In the genomic region with DNA sequence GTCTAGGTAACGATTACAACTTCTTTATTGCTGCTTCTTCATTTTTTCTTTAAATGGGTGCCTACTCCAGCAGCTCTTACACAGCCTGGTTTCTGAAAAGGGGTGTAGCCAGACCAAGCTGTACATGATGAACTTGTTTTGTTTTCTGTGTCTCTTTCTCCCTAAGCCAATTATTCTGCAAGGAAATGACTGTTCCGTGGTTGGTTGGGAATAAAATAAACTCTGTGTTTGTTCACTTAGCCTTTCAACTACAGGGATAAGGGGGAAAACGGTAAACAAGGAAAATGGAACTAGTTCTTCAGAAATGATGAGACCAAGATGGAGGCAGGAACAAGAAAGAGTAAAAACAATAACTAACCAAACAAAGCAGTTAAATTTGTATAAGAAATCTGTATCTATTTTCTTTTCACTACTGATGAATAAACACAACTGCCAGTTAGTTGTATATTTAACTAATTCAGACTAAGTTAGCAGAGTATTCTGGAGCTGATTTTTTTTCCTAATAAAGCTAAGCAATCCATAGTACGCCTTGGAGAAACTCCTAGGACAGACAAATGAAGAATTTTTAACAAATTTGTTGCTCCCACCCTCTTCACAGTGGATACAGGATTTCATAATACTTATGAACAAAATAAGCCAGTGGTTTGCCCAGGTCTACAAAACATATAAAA, we compare ENCODE assay signal across 12 cellular contexts. TPM values are rescaled to one million over a fixed set of nuclear protein-coding genes. Genes with fewer than 3 reads are reported as not detected.
DNase-seq lines count a peak whose midpoint lies in the region; ATAC-seq, FAIRE-seq and TF ChIP-seq lines count a peak whose summit lies in the region.
"Had no signal": no experiment of that assay in that cellular context is flagged by ENCODE, and none has a peak within 500 bp of the region (broad histone marks: within the 10 kb centered on the region; RNA-seq: fewer than 3 reads in every experiment).

A gene with protein sequence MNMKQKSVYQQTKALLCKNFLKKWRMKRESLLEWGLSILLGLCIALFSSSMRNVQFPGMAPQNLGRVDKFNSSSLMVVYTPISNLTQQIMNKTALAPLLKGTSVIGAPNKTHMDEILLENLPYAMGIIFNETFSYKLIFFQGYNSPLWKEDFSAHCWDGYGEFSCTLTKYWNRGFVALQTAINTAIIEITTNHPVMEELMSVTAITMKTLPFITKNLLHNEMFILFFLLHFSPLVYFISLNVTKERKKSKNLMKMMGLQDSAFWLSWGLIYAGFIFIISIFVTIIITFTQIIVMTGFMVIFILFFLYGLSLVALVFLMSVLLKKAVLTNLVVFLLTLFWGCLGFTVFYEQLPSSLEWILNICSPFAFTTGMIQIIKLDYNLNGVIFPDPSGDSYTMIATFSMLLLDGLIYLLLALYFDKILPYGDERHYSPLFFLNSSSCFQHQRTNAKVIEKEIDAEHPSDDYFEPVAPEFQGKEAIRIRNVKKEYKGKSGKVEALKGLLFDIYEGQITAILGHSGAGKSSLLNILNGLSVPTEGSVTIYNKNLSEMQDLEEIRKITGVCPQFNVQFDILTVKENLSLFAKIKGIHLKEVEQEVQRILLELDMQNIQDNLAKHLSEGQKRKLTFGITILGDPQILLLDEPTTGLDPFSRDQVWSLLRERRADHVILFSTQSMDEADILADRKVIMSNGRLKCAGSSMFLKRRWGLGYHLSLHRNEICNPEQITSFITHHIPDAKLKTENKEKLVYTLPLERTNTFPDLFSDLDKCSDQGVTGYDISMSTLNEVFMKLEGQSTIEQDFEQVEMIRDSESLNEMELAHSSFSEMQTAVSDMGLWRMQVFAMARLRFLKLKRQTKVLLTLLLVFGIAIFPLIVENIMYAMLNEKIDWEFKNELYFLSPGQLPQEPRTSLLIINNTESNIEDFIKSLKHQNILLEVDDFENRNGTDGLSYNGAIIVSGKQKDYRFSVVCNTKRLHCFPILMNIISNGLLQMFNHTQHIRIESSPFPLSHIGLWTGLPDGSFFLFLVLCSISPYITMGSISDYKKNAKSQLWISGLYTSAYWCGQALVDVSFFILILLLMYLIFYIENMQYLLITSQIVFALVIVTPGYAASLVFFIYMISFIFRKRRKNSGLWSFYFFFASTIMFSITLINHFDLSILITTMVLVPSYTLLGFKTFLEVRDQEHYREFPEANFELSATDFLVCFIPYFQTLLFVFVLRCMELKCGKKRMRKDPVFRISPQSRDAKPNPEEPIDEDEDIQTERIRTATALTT (N-terminal part only) (minus strand): TSS at position 94 of the 671 bp plus-strand sequence. CDS start 1,192 bp downstream, outside the sequence.

- TSS peak; percentile 33 for BruUV-seq in MCF 10A (replicated peaks; lab: Mats Ljungman, UMichigan)

- H3K36me3 ChIP-seq in GM23338 (ENCODE audit: insufficient read depth) (no peaks in the 10 kb centered on the region), small intestine (ENCODE audit: control insufficient read depth in 2 of 2, insufficient read depth in 2 of 2, low read length in 2 of 2) (no peaks in the 10 kb centered on the region)

- peaks cover 5% of the 10 kb centered on the region; the same call in 1 of the 2 replicates for H3K9me2 ChIP-seq in GM23338 (ENCODE audit: insufficient read depth)

- H2AFZ ChIP-seq in GM23338, result peak within 1 kb of the TSS; percentile 34; the same call in 1 of the 2 replicates

- POLR2A ChIA-PET in MCF 10A (lab: Yijun Ruan, JAX), result interaction anchor here (0.9 to 2.6 kb wide), 9 partner anchors 9 to 443 kb away, joined by 3 to 12 read pairs (median 8); partner anchors contain the start of gene ABCA5

- H3K27ac ChIP-seq in GM23338 (ENCODE audit: low read depth) (no peak within 1 kb of the TSS), small intestine (ENCODE audit: low read depth in 1 of 2, low read length in 1 of 2) (peak within 1 kb of the TSS in 1 of 2 donors; percentile 31)

- CTCF ChIA-PET in MCF 10A (lab: Yijun Ruan, JAX), result no interaction called here

- 51 to 64% (median 55%) methylated on average over 4 of the region's 4 CpGs for WGBS in small intestine, 3 donors

- H3F3A ChIP-seq in GM23338 (replicated peaks; ENCODE audit: low read depth), result no peaks in the 10 kb centered on the region

- intact Hi-C loops in MCF 10A (cut with micrococcal nuclease) (loop anchor here (1.0 kb wide), 2 partner anchors 33 to 93 kb away; no protein-coding TSS in a partner anchor), left colon (cut with DNase I, micrococcal nuclease) (no loop called here)

- no peaks in the 10 kb centered on the region for H3K36me3 Mint-ChIP-seq in GM23338 (ENCODE audit: low read depth)
- peaks cover 8% of the 10 kb centered on the region for H3K36me3 Mint-ChIP-seq in MCF 10A (ENCODE audit: insufficient read depth, unreplicated experiment)
- H3K36me3 Mint-ChIP-seq in stimulated activated effector memory CD8-positive, alpha-beta T cell treated with anti-CD3 and anti-CD28 coated beads, Interleukin-12 subunit alpha, Interleukin-12 subunit beta, amount 100 ng/mL, for 72 hours, result no peaks in the 10 kb centered on the region

- H3K9me3 ChIP-seq in small intestine (ENCODE audit: control insufficient read depth, low read depth), result no peaks in the 10 kb centered on the region

- DNase-seq in GM23338 (ENCODE audit: low spot score), result no peak
- DNase-seq in MCF 10A (ENCODE audit: unreplicated experiment), result peak; percentile 70
- DNase-seq in left colon, result no peak
- DNase-seq in small intestine, result peak; percentile 2
- no peak for DNase-seq in stimulated activated effector memory CD8-positive, alpha-beta T cell treated with anti-CD3 and anti-CD28 coated beads, Interleukin-12 subunit alpha, Interleukin-12 subunit beta, amount 100 ng/mL, for 72 hours (ENCODE audit: low spot score in 2 of 2)
- DNase-seq in GM20000 (ENCODE audit: low spot score), result no peak
- DNase-seq in stimulated activated naive CD8-positive, alpha-beta T cell treated with anti-CD3 and anti-CD28 coated beads, Interleukin-15, amount 100 ng/mL, for 72 hours, result no peak
- no peak for DNase-seq in kidney tubule cell (ENCODE audit: low spot score)
- DNase-seq: DND-41, naive B cell had no signal

- no peaks in the 10 kb centered on the region for H4K20me1 ChIP-seq in GM23338 (replicated peaks; ENCODE audit: insufficient read depth)

- ATAC-seq in GM23338 (no peak), left colon (peak; percentile 32)
- ATAC-seq in stimulated activated effector memory CD8-positive, alpha-beta T cell treated with anti-CD3 and anti-CD28 coated beads, Interleukin-12 subunit alpha, Interleukin-12 subunit beta, amount 100 ng/mL, for 72 hours, result no peak
- ATAC-seq in stimulated activated naive CD8-positive, alpha-beta T cell treated with anti-CD3 and anti-CD28 coated beads, Interleukin-15, amount 100 ng/mL, for 72 hours, result no peak

- H3K27ac Mint-ChIP-seq in GM23338, result no peak within 1 kb of the TSS
- H3K27ac Mint-ChIP-seq in MCF 10A (ENCODE audit: low read depth, unreplicated experiment), result peak within 1 kb of the TSS; percentile 97
- no peak within 1 kb of the TSS for H3K27ac Mint-ChIP-seq in stimulated activated effector memory CD8-positive, alpha-beta T cell treated with anti-CD3 and anti-CD28 coated beads, Interleukin-12 subunit alpha, Interleukin-12 subunit beta, amount 100 ng/mL, for 72 hours
- no peak within 1 kb of the TSS for H3K27ac Mint-ChIP-seq in stimulated activated naive CD8-positive, alpha-beta T cell treated with anti-CD3 and anti-CD28 coated beads, Interleukin-15, amount 100 ng/mL, for 72 hours
- H3K27ac Mint-ChIP-seq: activated naive CD8-positive, alpha-beta T cell; stimulated activated naive CD8-positive, alpha-beta T cell treated with anti-CD3 and anti-CD28 coated beads, Interleukin-15, Interleukin-2, amounts not matched to agents 100 ng/mL and 50 ng/mL, for 24 hours had no signal

- H3K4me2 ChIP-seq in GM23338, result no peak within 1 kb of the TSS

- no peaks in the 10 kb centered on the region for H3K4me1 Mint-ChIP-seq in GM23338
- H3K4me1 Mint-ChIP-seq in MCF 10A (ENCODE audit: insufficient read depth, unreplicated experiment), result peaks cover 38% of the 10 kb centered on the region
- H3K4me1 Mint-ChIP-seq in stimulated activated effector memory CD8-positive, alpha-beta T cell treated with anti-CD3 and anti-CD28 coated beads, Interleukin-12 subunit alpha, Interleukin-12 subunit beta, amount 100 ng/mL, for 72 hours, result no peaks in the 10 kb centered on the region
- no peaks in the 10 kb centered on the region for H3K4me1 Mint-ChIP-seq in stimulated activated naive CD8-positive, alpha-beta T cell treated with anti-CD3 and anti-CD28 coated beads, Interleukin-15, amount 100 ng/mL, for 72 hours

- H3K27me3 Mint-ChIP-seq in GM23338 (ENCODE audit: insufficient read depth, low read depth, poor library complexity), result no peaks in the 10 kb centered on the region
- no peaks in the 10 kb centered on the region for H3K27me3 Mint-ChIP-seq in MCF 10A (ENCODE audit: insufficient read depth, unreplicated experiment)
- H3K27me3 Mint-ChIP-seq in stimulated activated naive CD8-positive, alpha-beta T cell treated with anti-CD3 and anti-CD28 coated beads, Interleukin-15, amount 100 ng/mL, for 72 hours, result peaks cover 7% of the 10 kb centered on the region
- H3K27me3 Mint-ChIP-seq: naive B cell had no signal

- FAIRE-seq in small intestine (lab: Jason Lieb, UNC), result no peak

- H3K79me2 ChIP-seq in GM23338 (replicated peaks; ENCODE audit: insufficient read depth), result no peaks in the 10 kb centered on the region

- H3K9me3 Mint-ChIP-seq in GM23338, result no peaks in the 10 kb centered on the region
- peaks cover 16% of the 10 kb centered on the region for H3K9me3 Mint-ChIP-seq in MCF 10A (ENCODE audit: unreplicated experiment)
- no peaks in the 10 kb centered on the region for H3K9me3 Mint-ChIP-seq in stimulated activated effector memory CD8-positive, alpha-beta T cell treated with anti-CD3 and anti-CD28 coated beads, Interleukin-12 subunit alpha, Interleukin-12 subunit beta, amount 100 ng/mL, for 72 hours
- H3K9me3 Mint-ChIP-seq in stimulated activated naive CD8-positive, alpha-beta T cell treated with anti-CD3 and anti-CD28 coated beads, Interleukin-15, amount 100 ng/mL, for 72 hours, result no peaks in the 10 kb centered on the region

- H3K4me1 ChIP-seq in GM23338 (ENCODE audit: insufficient read depth) (no peaks in the 10 kb centered on the region), small intestine (ENCODE audit: control insufficient read depth in 2 of 2, insufficient read depth in 1 of 2, low read depth in 1 of 2, low read length in 1 of 2) (no peaks in the 10 kb centered on the region)

- no peak within 1 kb of the TSS for H3K4me3 Mint-ChIP-seq in GM23338
- H3K4me3 Mint-ChIP-seq in MCF 10A (ENCODE audit: unreplicated experiment), result peak within 1 kb of the TSS; percentile 77
- H3K4me3 Mint-ChIP-seq in stimulated activated effector memory CD8-positive, alpha-beta T cell treated with anti-CD3 and anti-CD28 coated beads, Interleukin-12 subunit alpha, Interleukin-12 subunit beta, amount 100 ng/mL, for 72 hours, result no peak within 1 kb of the TSS
- H3K4me3 Mint-ChIP-seq in stimulated activated naive CD8-positive, alpha-beta T cell treated with anti-CD3 and anti-CD28 coated beads, Interleukin-15, amount 100 ng/mL, for 72 hours, result no peak within 1 kb of the TSS
- H3K4me3 Mint-ChIP-seq: activated naive CD8-positive, alpha-beta T cell; naive B cell; stimulated activated naive CD8-positive, alpha-beta T cell treated with anti-CD3 and anti-CD28 coated beads, Interleukin-15, Interleukin-2, amounts not matched to agents 100 ng/mL and 50 ng/mL, for 24 hours had no signal

- H3K27me3 ChIP-seq in GM23338 (ENCODE audit: insufficient read depth) (no peaks in the 10 kb centered on the region), small intestine (ENCODE audit: control insufficient read depth in 2 of 2, insufficient read depth in 2 of 2, low read length in 2 of 2) (no peaks in the 10 kb centered on the region)

- H3K4me3 ChIP-seq in GM23338 (no peak within 1 kb of the TSS), small intestine (ENCODE audit: low read depth in 1 of 2, low read length in 2 of 2) (no peak within 1 kb of the TSS)

- no peak for TF ChIP-seq CTCF in GM23338 (conservative IDR thresholded peaks at IDR 0.05; ENCODE audit: low read depth in 2 of 2)
- no peak for TF ChIP-seq CTCF in MCF 10A (IDR thresholded peaks at IDR 0.05; ENCODE audit: unreplicated experiment)
- no peak for TF ChIP-seq CTCF in GM20000 (IDR thresholded peaks at IDR 0.05; ENCODE audit: extremely low read depth, missing control alignments)

RNA-seq across cellular contexts. Expression of the gene that starts here (rescaled TPM):
- total RNA-seq in GM23338 (2014; rRNA removed; shearing (Covaris generic)), result not detected in 2 replicates
- not detected in 2 replicates for polyA plus RNA-seq in GM23338 (2016; fragmentation: Nextera tagmentation; extraction: Ambion mirVana)
- 34.5 TPM in 2 replicates for total RNA-seq in MCF 10A (2022)
- total RNA-seq in left colon, result 1 to 10 TPM; 5.7 to 9.0 TPM
- polyA plus RNA-seq in small intestine, result 1 to 10 TPM in 2 of 3 donors, under 1 TPM in 1; 0.89 to 6.5 (median 3.2) TPM

Comparison
In these comparisons a context has a peak if more than half of its experiments do, and no peak if none do; other contexts are left out.
1. DNase-seq: peak in MCF 10A (single experiment) and small intestine (single experiment); none in GM23338 (single experiment), left colon (0 of 2), stimulated activated effector memory CD8-positive, alpha-beta T cell treated with anti-CD3 and anti-CD28 coated beads, Interleukin-12 subunit alpha, Interleukin-12 subunit beta, amount 100 ng/mL, for 72 hours (0 of 2), GM20000 (single experiment), stimulated activated naive CD8-positive, alpha-beta T cell treated with anti-CD3 and anti-CD28 coated beads, Interleukin-15, amount 100 ng/mL, for 72 hours (0 of 2) and kidney tubule cell (single experiment).